ENCODE assay signal across 11 cellular contexts in the genomic region with DNA sequence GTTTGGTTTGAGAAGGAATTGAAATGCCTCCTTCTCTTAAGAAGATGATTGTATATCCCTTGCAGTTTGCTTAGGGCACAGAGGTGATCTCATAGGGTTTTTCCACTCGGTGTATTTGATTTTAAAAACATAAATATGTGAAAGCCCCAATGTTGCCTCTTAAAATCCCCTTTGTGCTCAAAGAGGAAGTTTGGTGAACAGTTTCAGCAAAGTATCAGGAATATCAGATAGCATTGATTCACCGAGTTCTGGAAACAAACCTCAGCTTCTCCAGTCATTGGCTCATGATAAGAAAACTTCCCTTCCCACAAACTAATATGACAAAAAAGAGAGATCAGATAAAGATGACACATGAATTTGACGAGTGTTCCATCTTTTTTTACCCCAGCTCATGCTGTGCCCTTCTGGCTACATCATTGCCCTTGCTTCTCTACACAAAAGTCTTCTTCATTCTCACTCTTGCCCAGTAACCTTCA. TPM values are rescaled to one million over a fixed set of nuclear protein-coding genes. Genes with fewer than 3 reads are reported as not detected.
A peak's percentile ranks its signal among the peaks of the same experiment; 100 is the strongest.
DNase-seq lines count a peak whose midpoint lies in the region; ATAC-seq and TF ChIP-seq lines count a peak whose summit lies in the region.
"Had no signal": no experiment of that assay in that cellular context is flagged by ENCODE, and none has a peak within 500 bp of the region (broad histone marks: within the 10 kb centered on the region; RNA-seq: fewer than 3 reads in every experiment).

No MANE protein-coding gene starts in this region.

- peak overlapping the region; percentile 5; the same call in 1 of the 2 replicates for H3K4me3 ChIP-seq in GM12865 (ENCODE audit: low read depth, low read length)
- H3K4me3 ChIP-seq: adrenal gland had no signal

- H3K27me3 Mint-ChIP-seq in activated T-helper 1 cell treated with anti-CD3 and anti-CD28 coated beads, Interleukin-12 subunit alpha, Interleukin-12 subunit beta, Interleukin-2, Interleukin-4 antibody, amounts not matched to agents 30 ng/mL and 10 ng/mL and 1 ng/mL, durations not matched to agents 14 hours and 24 hours and 36 hours (ENCODE audit: insufficient read depth) = peaks cover 3% of the 10 kb centered on the region

- intact Hi-C loops in activated T-helper 1 cell treated with anti-CD3 and anti-CD28 coated beads, Interleukin-12 subunit alpha, Interleukin-12 subunit beta, Interleukin-2, Interleukin-4 antibody, amounts not matched to agents 30 ng/mL and 10 ng/mL and 1 ng/mL, durations not matched to agents 14 hours and 24 hours and 36 hours (cut with micrococcal nuclease) = loop anchor here (1.0 kb wide), 2 partner anchors 28 to 48 kb away; no protein-coding TSS in a partner anchor

- peak overlapping the region; percentile 97 for H3K27ac Mint-ChIP-seq in activated T-helper 1 cell treated with anti-CD3 and anti-CD28 coated beads, Interleukin-12 subunit alpha, Interleukin-12 subunit beta, Interleukin-2, Interleukin-4 antibody, amounts not matched to agents 30 ng/mL and 10 ng/mL and 1 ng/mL, durations not matched to agents 14 hours and 24 hours and 36 hours

- H3K4me3 Mint-ChIP-seq in activated T-helper 1 cell treated with anti-CD3 and anti-CD28 coated beads, Interleukin-12 subunit alpha, Interleukin-12 subunit beta, Interleukin-2, Interleukin-4 antibody, amounts not matched to agents 30 ng/mL and 10 ng/mL and 1 ng/mL, durations not matched to agents 14 hours and 24 hours and 36 hours = peak overlapping the region; percentile 47

- peaks cover 56% of the 10 kb centered on the region for H3K4me1 Mint-ChIP-seq in activated T-helper 1 cell treated with anti-CD3 and anti-CD28 coated beads, Interleukin-12 subunit alpha, Interleukin-12 subunit beta, Interleukin-2, Interleukin-4 antibody, amounts not matched to agents 30 ng/mL and 10 ng/mL and 1 ng/mL, durations not matched to agents 14 hours and 24 hours and 36 hours (ENCODE audit: low read depth)

- no peak for TF ChIP-seq CTCF in GM12865 (IDR thresholded peaks at IDR 0.05; ENCODE audit: insufficient read depth, low read depth, low read length, missing control alignments)

- H3K36me3 Mint-ChIP-seq in activated T-helper 1 cell treated with anti-CD3 and anti-CD28 coated beads, Interleukin-12 subunit alpha, Interleukin-12 subunit beta, Interleukin-2, Interleukin-4 antibody, amounts not matched to agents 30 ng/mL and 10 ng/mL and 1 ng/mL, durations not matched to agents 14 hours and 24 hours and 36 hours (ENCODE audit: low read depth) = peaks cover 19% of the 10 kb centered on the region

- DNase-seq in GM12865 (ENCODE audit: low read depth) = peak; percentile 71
- peak; percentile 23 for DNase-seq in GM19238 (ENCODE audit: insufficient read length, low spot score)
- no peak for DNase-seq in activated T-helper 1 cell treated with anti-CD3 and anti-CD28 coated beads, Interleukin-12 subunit alpha, Interleukin-12 subunit beta, Interleukin-2, Interleukin-4 antibody, amounts not matched to agents 30 ng/mL and 10 ng/mL and 1 ng/mL, durations not matched to agents 14 hours and 24 hours and 36 hours (ENCODE audit: low spot score)
- DNase-seq in HPDE6-E6E7 (ENCODE audit: extremely low spot score) = no peak
- no peak for DNase-seq in NCI-H345 treated with DMSO at 0.1 percent for 48 hours (lab: John Stamatoyannopoulos, UW; ENCODE audit: unreplicated experiment)
- DNase-seq in erythroblast (lab: John Stamatoyannopoulos, UW) = no peak
- no peak for DNase-seq in stimulated activated naive CD4-positive, alpha-beta T cell (lab: John Stamatoyannopoulos, UW)
- DNase-seq: kidney, NCI-H526 treated with DMSO at 0.1 percent for 48 hours had no signal

- TF ChIP-seq POLR2A in erythroblast (IDR thresholded peaks at IDR 0.05; ENCODE audit: low read length) = no peak

- ATAC-seq in HG02885 (IDR thresholded peaks at IDR 0.05; ENCODE audit: poor library complexity, unreplicated experiment) = peak; percentile 55

- peaks cover 26% of the 10 kb centered on the region for H3K9me3 Mint-ChIP-seq in activated T-helper 1 cell treated with anti-CD3 and anti-CD28 coated beads, Interleukin-12 subunit alpha, Interleukin-12 subunit beta, Interleukin-2, Interleukin-4 antibody, amounts not matched to agents 30 ng/mL and 10 ng/mL and 1 ng/mL, durations not matched to agents 14 hours and 24 hours and 36 hours

RNA-seq across cellular contexts. Expression of a gene that starts 20.1 kb away (rescaled TPM):
- total RNA-seq in activated T-helper 1 cell treated with anti-CD3 and anti-CD28 coated beads, Interleukin-12 subunit alpha, Interleukin-12 subunit beta, Interleukin-2, Interleukin-4 antibody, amounts not matched to agents 30 ng/mL and 10 ng/mL and 1 ng/mL, durations not matched to agents 14 hours and 24 hours and 36 hours = 47.8 and 48.0 TPM in 2 replicates

Comparison
In these comparisons a context has a peak if more than half of its experiments do, and no peak if none do; other contexts are left out.
1. DNase-seq: peak in GM12865 (single experiment) and GM19238 (single experiment); none in activated T-helper 1 cell treated with anti-CD3 and anti-CD28 coated beads, Interleukin-12 subunit alpha, Interleukin-12 subunit beta, Interleukin-2, Interleukin-4 antibody, amounts not matched to agents 30 ng/mL and 10 ng/mL and 1 ng/mL, durations not matched to agents 14 hours and 24 hours and 36 hours (single experiment), HPDE6-E6E7 (single experiment), NCI-H345 treated with DMSO at 0.1 percent for 48 hours (single experiment), erythroblast (0 of 2) and stimulated activated naive CD4-positive, alpha-beta T cell (0 of 6).